20 cellular contexts compared by ENCODE assay signal in the genomic region with DNA sequence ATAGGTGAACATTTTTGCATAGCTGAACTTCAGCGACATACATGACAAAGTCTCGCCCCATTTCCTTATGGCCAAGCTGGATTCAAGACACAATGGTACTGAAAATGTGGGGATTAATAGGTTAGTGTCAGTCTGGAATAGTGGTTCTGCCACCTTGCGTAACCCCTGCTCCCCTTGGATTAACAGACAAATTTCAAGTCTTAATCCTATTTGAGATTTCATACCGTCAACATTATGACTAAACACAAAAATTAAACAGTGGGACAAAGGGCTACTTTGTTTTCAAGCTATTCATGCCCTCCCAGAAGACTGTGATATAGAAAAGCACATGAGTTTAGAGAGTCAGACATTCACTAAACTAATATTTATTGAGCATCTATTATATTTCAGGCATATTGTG.
DNase-seq lines count a peak whose midpoint lies in the region; ATAC-seq lines count a peak whose summit lies in the region.
"Had no signal": no experiment of that assay in that cellular context is flagged by ENCODE, and none has a peak within 500 bp of the region (broad histone marks: within the 10 kb centered on the region; RNA-seq: fewer than 3 reads in every experiment).

No MANE protein-coding gene starts in this region.

- H3K27ac ChIP-seq in right cardiac atrium (ENCODE audit: low read length), result no peak overlapping the region
- H3K27ac ChIP-seq: C4-2B had no signal

- no peak overlapping the region for H3K4me3 Mint-ChIP-seq in activated T-cell treated with anti-CD3 and anti-CD28 coated beads, Interleukin-2, amount 50 U/mL, for 72 hours
- no peak overlapping the region for H3K4me3 Mint-ChIP-seq in activated T-cell treated with anti-CD3 and anti-CD28 coated beads, Interleukin-2, amount 50 U/mL, for 4 hours
- no peak overlapping the region for H3K4me3 Mint-ChIP-seq in natural killer cell treated with Interleukin-12 subunit alpha and Interleukin-12 subunit beta and Interleukin-15 and Interleukin-18, amount 100 ng/mL, for 72 hours
- H3K4me3 Mint-ChIP-seq in activated naive CD8-positive, alpha-beta T cell treated with anti-CD3 and anti-CD28 coated beads, Interleukin-2, amount 50 U/mL, for 24 hours, result no peak overlapping the region

- WGBS in right cardiac atrium, result 94% methylated on average over 4 of the region's 4 CpGs

- peaks cover 6 to 9% of the 10 kb centered on the region in 2 donors for H3K36me3 Mint-ChIP-seq in activated T-cell treated with anti-CD3 and anti-CD28 coated beads, Interleukin-2, amount 50 U/mL, for 72 hours (ENCODE audit: insufficient read depth in 2 of 2)
- H3K36me3 Mint-ChIP-seq in activated T-cell treated with anti-CD3 and anti-CD28 coated beads, Interleukin-2, amount 50 U/mL, for 4 hours (ENCODE audit: insufficient read depth), result peaks cover 13% of the 10 kb centered on the region
- H3K36me3 Mint-ChIP-seq in natural killer cell treated with Interleukin-12 subunit alpha and Interleukin-12 subunit beta and Interleukin-15 and Interleukin-18, amount 100 ng/mL, for 72 hours, result peaks cover 15% of the 10 kb centered on the region
- peaks cover 21% of the 10 kb centered on the region for H3K36me3 Mint-ChIP-seq in activated naive CD8-positive, alpha-beta T cell treated with anti-CD3 and anti-CD28 coated beads, Interleukin-2, amount 50 U/mL, for 24 hours (ENCODE audit: low read depth)

- no peaks in the 10 kb centered on the region for H3K27me3 Mint-ChIP-seq in activated T-cell treated with anti-CD3 and anti-CD28 coated beads, Interleukin-2, amount 50 U/mL, for 72 hours (ENCODE audit: low read depth)
- H3K27me3 Mint-ChIP-seq in activated T-cell treated with anti-CD3 and anti-CD28 coated beads, Interleukin-2, amount 50 U/mL, for 4 hours (ENCODE audit: low read depth), result no peaks in the 10 kb centered on the region
- H3K27me3 Mint-ChIP-seq in natural killer cell treated with Interleukin-12 subunit alpha and Interleukin-12 subunit beta and Interleukin-15 and Interleukin-18, amount 100 ng/mL, for 72 hours, result no peaks in the 10 kb centered on the region
- no peaks in the 10 kb centered on the region for H3K27me3 Mint-ChIP-seq in activated naive CD8-positive, alpha-beta T cell treated with anti-CD3 and anti-CD28 coated beads, Interleukin-2, amount 50 U/mL, for 24 hours

- no peaks in the 10 kb centered on the region for H3K27me3 ChIP-seq in right cardiac atrium (ENCODE audit: control insufficient read depth, insufficient read depth)

- H3K4me1 ChIP-seq in right cardiac atrium (ENCODE audit: control insufficient read depth, insufficient read depth, low read length), result peaks cover 12% of the 10 kb centered on the region

- no peak overlapping the region for H3K4me3 ChIP-seq in right cardiac atrium (ENCODE audit: low read length)

- no peaks in the 10 kb centered on the region for H3K9me3 ChIP-seq in right cardiac atrium (ENCODE audit: control insufficient read depth, low read length)
- H3K9me3 ChIP-seq: SK-N-SH had no signal

- peak overlapping the region; percentile 75 for H3K27ac Mint-ChIP-seq in activated T-cell treated with anti-CD3 and anti-CD28 coated beads, Interleukin-2, amount 50 U/mL, for 72 hours
- peak overlapping the region; percentile 99 to 100 for H3K27ac Mint-ChIP-seq in natural killer cell treated with Interleukin-12 subunit alpha and Interleukin-12 subunit beta and Interleukin-15 and Interleukin-18, amount 100 ng/mL, for 72 hours
- H3K27ac Mint-ChIP-seq in activated naive CD8-positive, alpha-beta T cell treated with anti-CD3 and anti-CD28 coated beads, Interleukin-2, amount 50 U/mL, for 24 hours, result no peak overlapping the region

- peaks cover 0 to 4% of the 10 kb centered on the region in 2 donors for H3K9me3 Mint-ChIP-seq in activated T-cell treated with anti-CD3 and anti-CD28 coated beads, Interleukin-2, amount 50 U/mL, for 72 hours
- H3K9me3 Mint-ChIP-seq in activated T-cell treated with anti-CD3 and anti-CD28 coated beads, Interleukin-2, amount 50 U/mL, for 4 hours, result no peaks in the 10 kb centered on the region
- peaks cover 3% of the 10 kb centered on the region for H3K9me3 Mint-ChIP-seq in natural killer cell treated with Interleukin-12 subunit alpha and Interleukin-12 subunit beta and Interleukin-15 and Interleukin-18, amount 100 ng/mL, for 72 hours
- H3K9me3 Mint-ChIP-seq in activated naive CD8-positive, alpha-beta T cell treated with anti-CD3 and anti-CD28 coated beads, Interleukin-2, amount 50 U/mL, for 24 hours, result no peaks in the 10 kb centered on the region

- intact Hi-C loops in right cardiac atrium (cut with DNase I), result no loop called here

- no peak for ATAC-seq in activated T-cell treated with anti-CD3 and anti-CD28 coated beads, Interleukin-2, amount 50 U/mL, for 72 hours (replicated peaks in 1 of 2)
- ATAC-seq in activated T-cell treated with anti-CD3 and anti-CD28 coated beads, Interleukin-2, amount 50 U/mL, for 4 hours, result no peak
- no peak for ATAC-seq in natural killer cell treated with Interleukin-12 subunit alpha and Interleukin-12 subunit beta and Interleukin-15 and Interleukin-18, amount 100 ng/mL, for 72 hours
- no peak for ATAC-seq in activated naive CD8-positive, alpha-beta T cell treated with anti-CD3 and anti-CD28 coated beads, Interleukin-2, amount 50 U/mL, for 24 hours
- ATAC-seq in right cardiac atrium, result no peak
- ATAC-seq: Panc1, Right ventricle myocardium inferior had no signal

- no peak for DNase-seq in activated T-cell treated with anti-CD3 and anti-CD28 coated beads, Interleukin-2, amount 50 U/mL, for 72 hours
- no peak for DNase-seq in activated T-cell treated with anti-CD3 and anti-CD28 coated beads, Interleukin-2, amount 50 U/mL, for 4 hours
- DNase-seq in amniotic epithelial cell (ENCODE audit: low read depth) (peak; percentile 10), middle frontal gyrus (ENCODE audit: extremely low spot score, low spot score) (no peak), HK-2 (ENCODE audit: unreplicated experiment) (no peak), right cardiac atrium (no peak)
- peak; percentile 29 for DNase-seq in natural killer cell treated with Interleukin-12 subunit alpha and Interleukin-12 subunit beta and Interleukin-15 and Interleukin-18, amount 100 ng/mL, for 72 hours (ENCODE audit: low spot score)
- DNase-seq in activated naive CD8-positive, alpha-beta T cell treated with anti-CD3 and anti-CD28 coated beads, Interleukin-2, amount 50 U/mL, for 24 hours, result no peak
- DNase-seq: 8988T, DMS 273 treated with DMSO at 0.1 percent for 48 hours, KG1, NCI-H1417 treated with DMSO at 0.1 percent for 48 hours, NCI-H2029, NCI-H2171, NCI-H446 treated with DMSO at 0.1 percent for 48 hours, NCI-H748 treated with DMSO at 0.1 percent for 48 hours, SK-N-SH had no signal

- H3K4me1 Mint-ChIP-seq in activated T-cell treated with anti-CD3 and anti-CD28 coated beads, Interleukin-2, amount 50 U/mL, for 72 hours (ENCODE audit: low read depth), result peaks cover 61% of the 10 kb centered on the region
- peaks cover 39% of the 10 kb centered on the region for H3K4me1 Mint-ChIP-seq in activated T-cell treated with anti-CD3 and anti-CD28 coated beads, Interleukin-2, amount 50 U/mL, for 4 hours (ENCODE audit: low read depth)
- peaks cover 72 to 79% of the 10 kb centered on the region in 2 donors for H3K4me1 Mint-ChIP-seq in natural killer cell treated with Interleukin-12 subunit alpha and Interleukin-12 subunit beta and Interleukin-15 and Interleukin-18, amount 100 ng/mL, for 72 hours (ENCODE audit: low read depth in 2 of 2)
- H3K4me1 Mint-ChIP-seq in activated naive CD8-positive, alpha-beta T cell treated with anti-CD3 and anti-CD28 coated beads, Interleukin-2, amount 50 U/mL, for 24 hours, result peaks cover 47% of the 10 kb centered on the region

Comparison
In these comparisons a context has a peak if more than half of its experiments do, and no peak if none do; other contexts are left out.
1. DNase-seq: peak in amniotic epithelial cell (single experiment) and natural killer cell treated with Interleukin-12 subunit alpha and Interleukin-12 subunit beta and Interleukin-15 and Interleukin-18, amount 100 ng/mL, for 72 hours (single experiment); none in activated T-cell treated with anti-CD3 and anti-CD28 coated beads, Interleukin-2, amount 50 U/mL, for 72 hours (0 of 2), activated T-cell treated with anti-CD3 and anti-CD28 coated beads, Interleukin-2, amount 50 U/mL, for 4 hours (single experiment), middle frontal gyrus (single experiment), activated naive CD8-positive, alpha-beta T cell treated with anti-CD3 and anti-CD28 coated beads, Interleukin-2, amount 50 U/mL, for 24 hours (single experiment), HK-2 (single experiment) and right cardiac atrium (0 of 3).